8 cellular contexts compared by ENCODE assay signal in the genomic region with DNA sequence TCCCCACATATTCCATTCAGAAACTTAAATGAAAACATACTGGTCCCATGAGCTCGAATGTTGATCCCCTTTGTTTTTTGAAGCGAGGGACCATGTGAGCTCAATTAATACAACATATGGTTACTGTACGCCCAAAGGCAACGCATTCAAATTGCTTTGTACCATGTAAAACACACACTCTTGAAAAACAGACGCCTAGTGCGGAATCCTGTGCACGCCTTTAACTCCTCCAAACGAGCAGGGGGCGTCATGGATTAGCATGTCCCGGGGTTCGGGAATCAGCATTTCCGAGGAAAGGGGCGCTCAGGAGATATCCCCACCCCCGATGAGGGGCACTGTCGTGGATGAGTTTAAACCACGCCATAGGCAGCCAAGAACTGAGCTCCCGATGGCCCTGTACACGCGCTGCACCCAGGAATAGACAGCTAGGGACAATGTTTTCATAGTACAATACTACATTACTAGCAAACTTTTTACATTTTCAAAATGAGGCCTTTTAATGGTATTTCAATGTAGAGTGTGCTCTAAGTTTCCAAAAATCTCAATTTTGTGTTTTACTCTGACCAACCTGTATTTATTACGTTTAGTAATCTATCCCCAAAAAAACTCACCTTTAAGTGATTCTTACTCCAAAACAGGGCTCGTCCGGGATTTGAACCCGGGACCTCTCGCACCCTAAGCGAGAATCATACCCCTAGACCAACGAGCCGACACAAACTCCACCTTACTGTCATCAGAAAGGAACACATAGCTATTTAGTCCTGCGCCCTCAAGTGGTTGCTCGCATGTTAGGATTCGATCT. TPM values are rescaled to one million over a fixed set of nuclear protein-coding genes. Genes with fewer than 3 reads are reported as not detected.
DNase-seq lines count a peak whose midpoint lies in the region; ATAC-seq and TF ChIP-seq lines count a peak whose summit lies in the region.

No MANE protein-coding gene starts in this region.

- intact Hi-C loops in esophagus squamous epithelium (cut with DNase I), result loop anchor here (5.0 kb wide), 1 partner anchor 87 kb away; no protein-coding TSS in a partner anchor

- peak overlapping the region; percentile 90 to 93 (median 90) for H3K4me3 Mint-ChIP-seq in IgD-negative memory B cell
- peak overlapping the region; percentile 90 for H3K4me3 Mint-ChIP-seq in activated T-cell treated with anti-CD3 and anti-CD28 coated beads, Interleukin-2, amount 50 U/mL, for 24 hours
- peak overlapping the region; percentile 85 to 97 (median 93) for H3K4me3 Mint-ChIP-seq in naive B cell
- peak overlapping the region; percentile 88 for H3K4me3 Mint-ChIP-seq in stimulated activated effector memory CD8-positive, alpha-beta T cell treated with anti-CD3 and anti-CD28 coated beads, Interleukin-12 subunit alpha, Interleukin-12 subunit beta, amount 100 ng/mL, for 72 hours

- peaks cover 0 to 36% (median 7%) of the 10 kb centered on the region in 3 donors for H3K4me1 ChIP-seq in esophagus squamous epithelium

- peak in 1 of 4 donors; percentile 22 for TF ChIP-seq POLR2A in esophagus squamous epithelium (IDR thresholded peaks at IDR 0.05)

- H3K27me3 Mint-ChIP-seq in IgD-negative memory B cell (no peaks in the 10 kb centered on the region), naive B cell (no peaks in the 10 kb centered on the region)
- H3K27me3 Mint-ChIP-seq in activated T-cell treated with anti-CD3 and anti-CD28 coated beads, Interleukin-2, amount 50 U/mL, for 24 hours, result peaks cover 3% of the 10 kb centered on the region

- peak overlapping the region; percentile 92 to 99 (median 95) for H3K27ac Mint-ChIP-seq in IgD-negative memory B cell
- peak overlapping the region; percentile 99 for H3K27ac Mint-ChIP-seq in activated T-cell treated with anti-CD3 and anti-CD28 coated beads, Interleukin-2, amount 50 U/mL, for 24 hours
- peak overlapping the region; percentile 83 to 100 (median 98) for H3K27ac Mint-ChIP-seq in naive B cell
- peak overlapping the region; percentile 100 for H3K27ac Mint-ChIP-seq in stimulated activated effector memory CD8-positive, alpha-beta T cell treated with anti-CD3 and anti-CD28 coated beads, Interleukin-12 subunit alpha, Interleukin-12 subunit beta, amount 100 ng/mL, for 72 hours

- TF ChIP-seq CTCF in esophagus squamous epithelium (IDR thresholded peaks at IDR 0.05), result peak; percentile 72 to 95 (median 82)

- peak; percentile 90 for DNase-seq in DMS114 treated with DMSO at 0.1 percent for 48 hours (lab: John Stamatoyannopoulos, UW; ENCODE audit: unreplicated experiment)
- DNase-seq in OCI-M2 (lab: John Stamatoyannopoulos, UW; ENCODE audit: unreplicated experiment), result peak; percentile 80
- peak; percentile 92 for DNase-seq in activated T-cell treated with anti-CD3 and anti-CD28 coated beads, Interleukin-2, amount 50 U/mL, for 24 hours
- DNase-seq in esophagus squamous epithelium (lab: John Stamatoyannopoulos, UW), result no peak
- peak; percentile 82 for DNase-seq in naive B cell
- peak; percentile 85 to 97 for DNase-seq in stimulated activated effector memory CD8-positive, alpha-beta T cell treated with anti-CD3 and anti-CD28 coated beads, Interleukin-12 subunit alpha, Interleukin-12 subunit beta, amount 100 ng/mL, for 72 hours (ENCODE audit: low spot score in 2 of 2)

- no peaks in the 10 kb centered on the region for H3K27me3 ChIP-seq in esophagus squamous epithelium

- 0 to 1% methylated on average over 25 to 30 of the region's 30 CpGs for WGBS in esophagus squamous epithelium, 2 donors

- H3K36me3 Mint-ChIP-seq in IgD-negative memory B cell, result no peaks in the 10 kb centered on the region
- peaks cover 9% of the 10 kb centered on the region for H3K36me3 Mint-ChIP-seq in activated T-cell treated with anti-CD3 and anti-CD28 coated beads, Interleukin-2, amount 50 U/mL, for 24 hours (ENCODE audit: low read depth)
- peaks cover 0 to 3% of the 10 kb centered on the region in 2 donors for H3K36me3 Mint-ChIP-seq in naive B cell
- peaks cover 35% of the 10 kb centered on the region for H3K36me3 Mint-ChIP-seq in stimulated activated effector memory CD8-positive, alpha-beta T cell treated with anti-CD3 and anti-CD28 coated beads, Interleukin-12 subunit alpha, Interleukin-12 subunit beta, amount 100 ng/mL, for 72 hours

- H3K36me3 ChIP-seq in esophagus squamous epithelium, result no peaks in the 10 kb centered on the region

- peak overlapping the region; percentile 85 to 92 (median 92) for H3K27ac ChIP-seq in esophagus squamous epithelium

- H3K4me3 ChIP-seq in esophagus squamous epithelium, result peak overlapping the region; percentile 46 to 83 (median 71)

- peak; percentile 40 for ATAC-seq in GM21576 (IDR thresholded peaks at IDR 0.05; ENCODE audit: unreplicated experiment)
- ATAC-seq in naive B cell (ENCODE audit: low read depth in 2 of 2), result peak; percentile 60 to 66
- peak; percentile 72 for ATAC-seq in stimulated activated effector memory CD8-positive, alpha-beta T cell treated with anti-CD3 and anti-CD28 coated beads, Interleukin-12 subunit alpha, Interleukin-12 subunit beta, amount 100 ng/mL, for 72 hours

- H3K9me3 ChIP-seq in esophagus squamous epithelium, result no peaks in the 10 kb centered on the region

- H3K9me3 Mint-ChIP-seq in IgD-negative memory B cell, result peaks cover 0 to 5% (median 0%) of the 10 kb centered on the region in 3 donors
- no peaks in the 10 kb centered on the region for H3K9me3 Mint-ChIP-seq in activated T-cell treated with anti-CD3 and anti-CD28 coated beads, Interleukin-2, amount 50 U/mL, for 24 hours
- peaks cover 0 to 9% (median 0%) of the 10 kb centered on the region in 7 donors for H3K9me3 Mint-ChIP-seq in naive B cell
- H3K9me3 Mint-ChIP-seq in stimulated activated effector memory CD8-positive, alpha-beta T cell treated with anti-CD3 and anti-CD28 coated beads, Interleukin-12 subunit alpha, Interleukin-12 subunit beta, amount 100 ng/mL, for 72 hours, result no peaks in the 10 kb centered on the region

- H3K4me1 Mint-ChIP-seq in IgD-negative memory B cell (peaks cover 15 to 33% (median 32%) of the 10 kb centered on the region in 3 donors), naive B cell (peaks cover 36 to 62% (median 52%) of the 10 kb centered on the region in 3 donors)
- peaks cover 53% of the 10 kb centered on the region for H3K4me1 Mint-ChIP-seq in activated T-cell treated with anti-CD3 and anti-CD28 coated beads, Interleukin-2, amount 50 U/mL, for 24 hours (ENCODE audit: low read depth)
- peaks cover 42% of the 10 kb centered on the region for H3K4me1 Mint-ChIP-seq in stimulated activated effector memory CD8-positive, alpha-beta T cell treated with anti-CD3 and anti-CD28 coated beads, Interleukin-12 subunit alpha, Interleukin-12 subunit beta, amount 100 ng/mL, for 72 hours

RNA-seq across cellular contexts. Expression of a gene that starts 6.7 kb away (rescaled TPM):
- polyA plus RNA-seq in IgD-negative memory B cell, result 33.8 TPM
- 10 to 100 TPM; 36.6 to 80.5 (median 74.3) TPM for total RNA-seq in esophagus squamous epithelium
- 10 to 100 TPM; 23.5 to 64.2 (median 29.7) TPM for polyA plus RNA-seq in naive B cell (ENCODE audit: low read depth in 6 of 6)
